Comparison of ENCODE assay signal across 17 cellular contexts in the genomic region with DNA sequence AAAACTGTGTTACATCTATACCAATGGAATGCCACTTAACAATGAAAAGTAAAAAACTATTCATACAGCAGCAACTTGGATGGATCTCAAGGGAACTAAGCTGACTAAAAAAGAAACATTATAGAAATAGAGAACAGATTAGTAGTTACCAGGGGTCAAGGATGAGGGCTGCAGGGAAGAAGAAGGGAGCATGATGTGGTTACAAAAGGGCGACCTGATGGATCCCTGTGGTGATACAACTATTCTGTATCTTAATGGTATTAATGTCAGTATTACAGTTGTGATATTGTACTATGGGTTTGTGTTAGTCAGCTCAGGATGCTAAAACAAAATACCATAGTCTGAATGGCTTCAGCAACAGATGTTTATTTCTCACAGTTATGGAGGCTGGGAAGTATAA.
DNase-seq lines count a peak whose midpoint lies in the region; ATAC-seq, FAIRE-seq and TF ChIP-seq lines count a peak whose summit lies in the region.
"Had no signal": no experiment of that assay in that cellular context is flagged by ENCODE, and none has a peak within 500 bp of the region (broad histone marks: within the 10 kb centered on the region; RNA-seq: fewer than 3 reads in every experiment).

No MANE protein-coding gene starts in this region.

- H3K27me3 ChIP-seq in keratinocyte (ENCODE audit: control insufficient read depth, extremely low read depth, insufficient read depth, low read length) (no peaks in the 10 kb centered on the region), ovary (no peaks in the 10 kb centered on the region)
- H3K27me3 ChIP-seq: BLaER1 treated with 17β-estradiol and CSF1 and Interleukin-3, amounts not matched to agents 10 nM and 100 nM had no signal

- no peak for TF ChIP-seq CTCF in keratinocyte (optimal IDR thresholded peaks at IDR 0.05 in 1 of 3, IDR thresholded peaks at IDR 0.05 in 1 of 3, conservative IDR thresholded peaks at IDR 0.05 in 1 of 3; ENCODE audit: extremely low read depth in 1 of 3, insufficient read depth in 2 of 3, low read length in 3 of 3)
- TF ChIP-seq CTCF in ovary (IDR thresholded peaks at IDR 0.05), result no peak

- H2AFZ ChIP-seq in keratinocyte (ENCODE audit: control insufficient read depth, low read length), result no peak overlapping the region

- ATAC-seq in GM18870 (IDR thresholded peaks at IDR 0.05; ENCODE audit: unreplicated experiment), result no peak
- ATAC-seq: CD8-positive, alpha-beta T cell; GM12878 had no signal

- no peaks in the 10 kb centered on the region for H3K79me2 ChIP-seq in keratinocyte (ENCODE audit: control insufficient read depth, insufficient read depth, low read length)

- no peaks in the 10 kb centered on the region for H3K9me3 ChIP-seq in keratinocyte (ENCODE audit: control insufficient read depth, low read depth, low read length)
- no peaks in the 10 kb centered on the region for H3K9me3 ChIP-seq in ovary

- no peak overlapping the region for H3K4me3 ChIP-seq in keratinocyte (ENCODE audit: control insufficient read depth in 2 of 3, extremely low read depth in 1 of 3, insufficient read depth in 2 of 3, low read depth in 1 of 3, low read length in 3 of 3)
- no peak overlapping the region for H3K4me3 ChIP-seq in ovary
- H3K4me3 ChIP-seq: BLaER1 treated with 17β-estradiol and CSF1 and Interleukin-3, amounts not matched to agents 10 nM and 100 nM; GM12878 had no signal

- H3K4me1 ChIP-seq in keratinocyte (ENCODE audit: control insufficient read depth, extremely low read depth, insufficient read depth, low read length), result peaks cover 3% of the 10 kb centered on the region
- H3K4me1 ChIP-seq in ovary (ENCODE audit: insufficient read depth), result no peaks in the 10 kb centered on the region
- H3K4me1 ChIP-seq: BLaER1 treated with 17β-estradiol and CSF1 and Interleukin-3, amounts not matched to agents 10 nM and 100 nM had no signal

- TF ChIP-seq EP300 in ovary (IDR thresholded peaks at IDR 0.05), result no peak

- H3K36me3 ChIP-seq in keratinocyte (ENCODE audit: control insufficient read depth in 2 of 2, extremely low read depth in 1 of 2, insufficient read depth in 2 of 2, low read length in 2 of 2) (no peaks in the 10 kb centered on the region), ovary (no peaks in the 10 kb centered on the region)
- H3K36me3 ChIP-seq: BLaER1 treated with 17β-estradiol and CSF1 and Interleukin-3, amounts not matched to agents 10 nM and 100 nM had no signal

- H3K4me2 ChIP-seq in keratinocyte (ENCODE audit: control insufficient read depth, extremely low read depth, insufficient read depth, low read depth, low read length), result no peak overlapping the region
- H3K4me2 ChIP-seq: BLaER1 treated with 17β-estradiol and CSF1 and Interleukin-3, amounts not matched to agents 10 nM and 100 nM had no signal

- H3K27ac ChIP-seq in keratinocyte (ENCODE audit: control insufficient read depth, insufficient read depth, low read length) (no peak overlapping the region), ovary (no peak overlapping the region)
- H3K27ac ChIP-seq: BLaER1 treated with 17β-estradiol and CSF1 and Interleukin-3, amounts not matched to agents 10 nM and 100 nM had no signal

- TF ChIP-seq POLR2A in ovary (IDR thresholded peaks at IDR 0.05), result no peak

- H4K20me1 ChIP-seq in keratinocyte (ENCODE audit: control insufficient read depth, extremely low read depth, insufficient read depth, low read length), result no peaks in the 10 kb centered on the region
- H4K20me1 ChIP-seq: BLaER1 treated with 17β-estradiol and CSF1 and Interleukin-3, amounts not matched to agents 10 nM and 100 nM had no signal

- dilution Hi-C loops in keratinocyte (cut with MboI; ENCODE audit: extremely low pct_ligation_motif_present, low sequenced_read_pairs), result no loop called here

- FAIRE-seq in keratinocyte (lab: Jason Lieb, UNC), result peak; percentile 49
- FAIRE-seq: GM12878, GM19239, H1, HTR-8/SVneo had no signal

- no peak overlapping the region for H3K9ac ChIP-seq in keratinocyte (ENCODE audit: control insufficient read depth, extremely low read depth, insufficient read depth, low read length)
- H3K9ac ChIP-seq: BLaER1 treated with 17β-estradiol and CSF1 and Interleukin-3, amounts not matched to agents 10 nM and 100 nM had no signal

- intact Hi-C loops in ovary (cut with DNase I), result no loop called here

- H3K9me1 ChIP-seq in keratinocyte (ENCODE audit: control insufficient read depth, extremely low read depth, insufficient read depth, low read length), result no peaks in the 10 kb centered on the region

- DNase-seq in EL (peak; percentile 1), brain pericyte (ENCODE audit: low read depth, low spot score) (peak; percentile 11), keratinocyte (ENCODE audit: low read depth, low spot score) (no peak), ovary (no peak), ureter (ENCODE audit: low spot score) (no peak), SHP77 treated with DMSO at 0.1 percent for 48 hours (lab: John Stamatoyannopoulos, UW) (no peak)
- DNase-seq: 8988T; Calu3; CD8-positive, alpha-beta T cell; DMS79 treated with DMSO at 0.1 percent for 48 hours; H9 had no signal

- 42 to 65% (median 64%) methylated on average over 1 of the region's 1 CpG for WGBS in ovary, 3 donors

Comparison
In these comparisons a context has a peak if more than half of its experiments do, and no peak if none do; other contexts are left out.
1. DNase-seq: peak in EL (single experiment) and brain pericyte (single experiment); none in keratinocyte (single experiment), ovary (0 of 5), ureter (single experiment) and SHP77 treated with DMSO at 0.1 percent for 48 hours (single experiment).